Comparison of ENCODE assay signal across 1 cellular context in the genomic region with DNA sequence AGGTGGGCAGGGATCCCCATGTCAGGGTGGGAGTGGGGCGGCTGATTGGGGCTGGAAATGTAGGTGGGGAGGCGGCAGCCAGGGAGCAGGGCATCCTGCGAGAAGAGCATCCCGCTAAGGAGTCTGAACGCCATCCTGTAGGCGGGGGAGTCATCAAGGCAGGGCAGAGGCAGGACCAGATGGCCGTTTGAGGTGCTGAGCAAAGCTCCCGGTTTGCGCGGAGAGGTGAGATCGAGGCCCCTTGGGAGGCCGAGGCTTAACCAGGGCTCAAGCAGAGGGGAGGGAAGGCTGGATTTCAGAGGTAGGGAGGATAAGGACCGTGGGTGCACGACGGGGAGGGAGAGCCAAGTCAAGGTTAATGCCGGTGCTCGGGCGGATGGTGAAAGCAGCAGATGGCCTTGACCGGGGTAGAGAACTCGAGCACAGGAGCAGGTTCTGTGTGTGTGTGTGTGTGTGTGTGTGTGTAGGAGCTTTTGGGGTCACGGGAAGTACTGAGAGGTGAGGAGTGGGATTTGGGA.
TF ChIP-seq lines count a peak whose summit lies in the region.

No MANE protein-coding gene starts in this region.

TF ChIP-seq in SK-N-SH treated with all-trans-retinoic acid at 6 μM for 48 hours, 23 proteins besides CTCF, POLR2A, EP300 and RAD21 (continued from another document):
- TF ChIP-seq, protein P1, sequence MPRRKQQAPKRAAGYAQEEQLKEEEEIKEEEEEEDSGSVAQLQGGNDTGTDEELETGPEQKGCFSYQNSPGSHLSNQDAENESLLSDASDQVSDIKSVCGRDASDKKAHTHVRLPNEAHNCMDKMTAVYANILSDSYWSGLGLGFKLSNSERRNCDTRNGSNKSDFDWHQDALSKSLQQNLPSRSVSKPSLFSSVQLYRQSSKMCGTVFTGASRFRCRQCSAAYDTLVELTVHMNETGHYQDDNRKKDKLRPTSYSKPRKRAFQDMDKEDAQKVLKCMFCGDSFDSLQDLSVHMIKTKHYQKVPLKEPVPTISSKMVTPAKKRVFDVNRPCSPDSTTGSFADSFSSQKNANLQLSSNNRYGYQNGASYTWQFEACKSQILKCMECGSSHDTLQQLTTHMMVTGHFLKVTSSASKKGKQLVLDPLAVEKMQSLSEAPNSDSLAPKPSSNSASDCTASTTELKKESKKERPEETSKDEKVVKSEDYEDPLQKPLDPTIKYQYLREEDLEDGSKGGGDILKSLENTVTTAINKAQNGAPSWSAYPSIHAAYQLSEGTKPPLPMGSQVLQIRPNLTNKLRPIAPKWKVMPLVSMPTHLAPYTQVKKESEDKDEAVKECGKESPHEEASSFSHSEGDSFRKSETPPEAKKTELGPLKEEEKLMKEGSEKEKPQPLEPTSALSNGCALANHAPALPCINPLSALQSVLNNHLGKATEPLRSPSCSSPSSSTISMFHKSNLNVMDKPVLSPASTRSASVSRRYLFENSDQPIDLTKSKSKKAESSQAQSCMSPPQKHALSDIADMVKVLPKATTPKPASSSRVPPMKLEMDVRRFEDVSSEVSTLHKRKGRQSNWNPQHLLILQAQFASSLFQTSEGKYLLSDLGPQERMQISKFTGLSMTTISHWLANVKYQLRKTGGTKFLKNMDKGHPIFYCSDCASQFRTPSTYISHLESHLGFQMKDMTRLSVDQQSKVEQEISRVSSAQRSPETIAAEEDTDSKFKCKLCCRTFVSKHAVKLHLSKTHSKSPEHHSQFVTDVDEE (CRISPR knock-in tag; IDR thresholded peaks at IDR 0.05): no peak
- no peak for TF ChIP-seq ZNF565 (CRISPR knock-in tag; conservative IDR thresholded peaks at IDR 0.05; ENCODE audit: low read depth)
